ENCODE assay signal across 9 cellular contexts in the genomic region with DNA sequence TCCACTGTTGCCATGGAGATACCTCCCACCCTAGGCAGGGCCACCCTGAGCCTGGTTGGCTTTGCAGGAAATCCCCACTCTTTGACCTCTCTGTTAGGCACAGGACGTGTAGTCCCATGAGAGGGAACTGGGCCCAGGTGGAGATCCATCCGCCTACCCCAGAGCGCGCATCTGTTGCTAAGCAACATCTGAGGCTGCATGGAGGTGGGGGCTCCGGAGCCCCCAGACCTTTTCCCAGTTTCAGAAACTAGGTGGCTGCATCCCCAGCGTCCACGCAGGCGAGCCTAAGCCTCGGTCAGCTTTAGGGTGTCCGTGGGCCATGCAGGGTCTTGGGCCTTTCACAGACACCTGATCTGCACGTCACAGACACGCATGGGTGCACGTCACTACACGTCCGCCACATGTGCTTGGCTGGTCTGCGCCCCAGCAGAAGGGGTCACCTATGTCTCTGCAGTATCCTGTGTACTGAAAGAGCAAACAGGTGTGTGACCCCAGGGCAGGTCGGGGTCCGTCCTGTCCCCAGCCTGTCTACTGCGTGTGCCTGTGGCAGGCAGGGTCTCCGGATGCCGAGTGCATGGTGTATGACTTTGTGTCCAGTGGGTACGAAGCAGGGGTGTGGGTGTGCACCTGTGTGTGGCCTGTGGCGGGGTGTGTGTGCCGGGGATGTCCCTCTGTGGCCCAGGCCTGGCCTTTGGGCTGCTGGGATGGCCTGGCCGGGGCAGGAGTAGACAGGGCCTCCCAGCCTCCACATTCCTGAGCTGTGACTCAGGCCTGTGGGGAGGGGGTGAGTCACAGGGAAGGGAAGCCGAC. TPM values are rescaled to one million over a fixed set of nuclear protein-coding genes. Genes with fewer than 3 reads are reported as not detected.
DNase-seq lines count a peak whose midpoint lies in the region; ATAC-seq, FAIRE-seq and TF ChIP-seq lines count a peak whose summit lies in the region.
"Had no signal": no experiment of that assay in that cellular context is flagged by ENCODE, and none has a peak within 500 bp of the region (broad histone marks: within the 10 kb centered on the region; RNA-seq: fewer than 3 reads in every experiment).

No MANE protein-coding gene starts in this region.

- H3K36me3 ChIP-seq in BLaER1 = no peaks in the 10 kb centered on the region
- peaks cover 3% of the 10 kb centered on the region; the same call in 1 of the 3 replicates for H3K36me3 ChIP-seq in K562 (ENCODE audit: control insufficient read depth, insufficient read depth, low read length)
- no peaks in the 10 kb centered on the region for H3K36me3 ChIP-seq in subcutaneous abdominal adipose tissue (ENCODE audit: control insufficient read depth in 5 of 5, insufficient read depth in 5 of 5, low read length in 5 of 5)

- H3K9me3 Mint-ChIP-seq in activated T-helper 2 cell treated with anti-CD3 and anti-CD28 coated beads, Interferon-gamma antibody, Interleukin-2, Interleukin-4, amounts not matched to agents 10 μg/mL and 5 μg/mL and 100 μg/mL, durations not matched to agents 14 hours and 24 hours and 36 hours = no peaks in the 10 kb centered on the region

- TF ChIP-seq EP300 in K562 (IDR thresholded peaks at IDR 0.05; ENCODE audit: low read length) = 0 out of 2 replicates have a peak, but pooled peaks have one; percentile 17

- DNase-seq in HuH-7.5 (ENCODE audit: low spot score) (peak; percentile 94), K562 (ENCODE audit: extremely low read depth in 1 of 4, low spot score in 3 of 4) (peak in 3 of 4 experiments; percentile 50 to 78 (median 62)), kidney glomerular epithelial cell (lab: John Stamatoyannopoulos, UW) (peak; percentile 37), KG1 (lab: John Stamatoyannopoulos, UW) (no peak), Ammon's horn (ENCODE audit: low spot score) (no peak)
- no peak for DNase-seq in activated T-helper 2 cell treated with anti-CD3 and anti-CD28 coated beads, Interferon-gamma antibody, Interleukin-2, Interleukin-4, amounts not matched to agents 10 μg/mL and 5 μg/mL and 100 μg/mL, durations not matched to agents 14 hours and 24 hours and 36 hours (ENCODE audit: low spot score)

- no peak overlapping the region for H3K4me3 Mint-ChIP-seq in activated T-helper 2 cell treated with anti-CD3 and anti-CD28 coated beads, Interferon-gamma antibody, Interleukin-2, Interleukin-4, amounts not matched to agents 10 μg/mL and 5 μg/mL and 100 μg/mL, durations not matched to agents 14 hours and 24 hours and 36 hours (ENCODE audit: low read depth)

- no peaks in the 10 kb centered on the region for H3K9me1 ChIP-seq in K562 (ENCODE audit: control insufficient read depth, insufficient read depth, low read length)

- H2AFZ ChIP-seq in K562 (ENCODE audit: low read depth, low read length) = no peak overlapping the region

- no peaks in the 10 kb centered on the region for H3K27me3 ChIP-seq in BLaER1
- no peaks in the 10 kb centered on the region for H3K27me3 ChIP-seq in K562 (ENCODE audit: control insufficient read depth in 2 of 2, insufficient read depth in 2 of 2, low read length in 2 of 2)
- H3K27me3 ChIP-seq in subcutaneous abdominal adipose tissue (ENCODE audit: control insufficient read depth in 5 of 5, insufficient read depth in 4 of 5, low read length in 5 of 5) = no peaks in the 10 kb centered on the region

- BruUV-seq in K562 (replicated peaks; lab: Mats Ljungman, UMichigan) = no TSS peak

- H3K4me2 ChIP-seq in BLaER1 (peak overlapping the region; percentile 100), K562 (ENCODE audit: insufficient read depth, low read length) (peak overlapping the region; percentile 37; the same call in 1 of the 2 replicates)

- H3K27ac Mint-ChIP-seq in activated T-helper 2 cell treated with anti-CD3 and anti-CD28 coated beads, Interferon-gamma antibody, Interleukin-2, Interleukin-4, amounts not matched to agents 10 μg/mL and 5 μg/mL and 100 μg/mL, durations not matched to agents 14 hours and 24 hours and 36 hours = no peak overlapping the region

- no peak for ATAC-seq in K562

- peaks cover 22% of the 10 kb centered on the region for H3K79me2 ChIP-seq in K562 (ENCODE audit: control insufficient read depth, insufficient read depth, low read length)

- FAIRE-seq in K562 (lab: Jason Lieb, UNC) = peak; percentile 60

- no peaks in the 10 kb centered on the region for H3K27me3 Mint-ChIP-seq in activated T-helper 2 cell treated with anti-CD3 and anti-CD28 coated beads, Interferon-gamma antibody, Interleukin-2, Interleukin-4, amounts not matched to agents 10 μg/mL and 5 μg/mL and 100 μg/mL, durations not matched to agents 14 hours and 24 hours and 36 hours (ENCODE audit: low read depth)

- in situ Hi-C loops in K562 (cut with MboI) = no loop called here

- H3K4me3 ChIP-seq in BLaER1 = peak overlapping the region; percentile 9; the same call in 1 of the 2 replicates
- H3K4me3 ChIP-seq in K562 = no peak overlapping the region
- no peak overlapping the region for H3K4me3 ChIP-seq in subcutaneous abdominal adipose tissue (ENCODE audit: low read depth in 1 of 5, low read length in 5 of 5)

- POLR2A ChIA-PET in K562 (lab: Yijun Ruan, JAX) = interaction anchor here (0.6 to 2.3 kb wide), 5 partner anchors 9 to 267 kb away, joined by 3 to 11 read pairs (median 3); no protein-coding TSS in a partner anchor

- H3K9ac ChIP-seq in BLaER1 (0 out of 2 replicates have a peak overlapping the region, but pooled peaks have one; percentile 15), K562 (ENCODE audit: insufficient read depth in 1 of 2, low read depth in 2 of 2, low read length in 2 of 2) (peak overlapping the region in 1 of 2 experiments; percentile 83; a peak in 2 of 4 replicates), subcutaneous abdominal adipose tissue (ENCODE audit: low read length in 5 of 5) (peak overlapping the region in 1 of 5 donors; percentile 2)

- intact Hi-C loops in K562 (cut with micrococcal nuclease) = no loop called here
- intact Hi-C loops in activated T-helper 2 cell treated with anti-CD3 and anti-CD28 coated beads, Interferon-gamma antibody, Interleukin-2, Interleukin-4, amounts not matched to agents 10 μg/mL and 5 μg/mL and 100 μg/mL, durations not matched to agents 14 hours and 24 hours and 36 hours (cut with micrococcal nuclease) = no loop called here

- WGBS in K562 (ENCODE audit: insufficient coverage, low coverage, missing lambda C conversion rate) = 70% methylated on average over 25 of the region's 26 CpGs

- no peak for TF ChIP-seq POLR2A in K562 (conservative IDR thresholded peaks at IDR 0.05)

- H3K27ac ChIP-seq in BLaER1 (no peak overlapping the region), K562 (ENCODE audit: extremely low read depth, low read depth, low read length) (no peak overlapping the region), subcutaneous abdominal adipose tissue (ENCODE audit: low read depth, low read length) (peak overlapping the region; percentile 79)

- peaks cover 3% of the 10 kb centered on the region for H3K36me3 Mint-ChIP-seq in activated T-helper 2 cell treated with anti-CD3 and anti-CD28 coated beads, Interferon-gamma antibody, Interleukin-2, Interleukin-4, amounts not matched to agents 10 μg/mL and 5 μg/mL and 100 μg/mL, durations not matched to agents 14 hours and 24 hours and 36 hours (ENCODE audit: low read depth)

- peaks cover 87% of the 10 kb centered on the region for H3K4me1 ChIP-seq in BLaER1
- H3K4me1 ChIP-seq in K562 (replicated peaks in 1 of 2; ENCODE audit: control insufficient read depth in 2 of 2, insufficient read depth in 2 of 2, low read length in 2 of 2) = peaks cover 56 to 95% of the 10 kb centered on the region in 2 experiments
- peaks cover 17 to 73% (median 67%) of the 10 kb centered on the region in 5 donors for H3K4me1 ChIP-seq in subcutaneous abdominal adipose tissue (ENCODE audit: control insufficient read depth in 5 of 5, insufficient read depth in 5 of 5, low read length in 5 of 5)

- H3K9me3 ChIP-seq in BLaER1 (no peaks in the 10 kb centered on the region), K562 (replicated peaks; ENCODE audit: control insufficient read depth, insufficient read depth, low read depth, low read length) (no peaks in the 10 kb centered on the region), subcutaneous abdominal adipose tissue (ENCODE audit: control insufficient read depth in 5 of 5, low read length in 5 of 5) (no peaks in the 10 kb centered on the region)

- H4K20me1 ChIP-seq in BLaER1 (peaks cover 43% of the 10 kb centered on the region), K562 (replicated peaks; ENCODE audit: control insufficient read depth, insufficient read depth, low read length) (peaks cover 5% of the 10 kb centered on the region)

- no peak for TF ChIP-seq CTCF in K562 (IDR thresholded peaks at IDR 0.05 in 2 of 3, conservative IDR thresholded peaks at IDR 0.05 in 1 of 3; ENCODE audit: insufficient read depth in 2 of 3, low read depth in 1 of 3, low read length in 3 of 3)

- CTCF ChIA-PET in K562 (lab: Yijun Ruan, JAX; ENCODE audit: low intra/inter-chr PET ratio) = no interaction called here

- H3K4me1 Mint-ChIP-seq in activated T-helper 2 cell treated with anti-CD3 and anti-CD28 coated beads, Interferon-gamma antibody, Interleukin-2, Interleukin-4, amounts not matched to agents 10 μg/mL and 5 μg/mL and 100 μg/mL, durations not matched to agents 14 hours and 24 hours and 36 hours (ENCODE audit: low read depth) = peaks cover 35% of the 10 kb centered on the region

- no peak for TF ChIP-seq RAD21 in K562 (CRISPR knock-in tag; conservative IDR thresholded peaks at IDR 0.05 in 1 of 2, IDR thresholded peaks at IDR 0.05 in 1 of 2)

RNA-seq across cellular contexts. Expression of gene CIRBP, which starts 4.1 kb away (rescaled TPM):
- total RNA-seq in K562 (2011; cell fraction: chromatin; rRNA removed; ENCODE audit: low replicate concordance) = 283 and 504 TPM in 2 replicates
- total RNA-seq in K562 (2011; cell fraction: nucleolus; rRNA removed) = 457 and 483 TPM in 2 replicates
- total RNA-seq in K562 (2011; cell fraction: nucleoplasm; rRNA removed) = 431 and 450 TPM in 2 replicates
- total RNA-seq in K562 (2014; rRNA removed) (168 and 249 TPM in 2 replicates), K562 (2014; rRNA removed; fragmentation: Illumina TruSeq; extraction: Trizol) (189 and 200 TPM in 2 replicates), K562 (2015; rRNA removed; fragmentation: Illumina TruSeq; extraction: Trizol) (176 and 206 TPM in 2 replicates), K562 (2021) (181 and 222 TPM in 2 replicates)
- polyA plus RNA-seq in K562 (2011; rRNA removed) (124 and 166 TPM in 2 replicates), K562 (2014; fragmentation: Illumina TruSeq; extraction: Trizol) (222 and 345 TPM in 2 replicates), K562 (2014; fragmentation: Nextera tagmentation; extraction: Ambion mirVana) (10 to 100 TPM; 20.5 to 21.4 TPM), K562 (2014; rRNA removed) (306 and 327 TPM in 2 replicates)
- 92.3 and 201 TPM in 2 replicates for polyA plus RNA-seq in K562 (2011; cell fraction: cytosol; rRNA removed)
- 882 and 1,025 TPM in 2 replicates for polyA plus RNA-seq in K562 (2011; cell fraction: nucleus; rRNA removed)
- polyA plus RNA-seq in K562 (2012) = 288 and 291 TPM in 2 replicates
- polyA minus RNA-seq in K562 (2011; rRNA and poly(A)+ RNA removed) = 46.9 and 50.4 TPM in 2 replicates
- polyA minus RNA-seq in K562 (2011; cell fraction: cytosol; rRNA and poly(A)+ RNA removed) = 50.4 and 50.8 TPM in 2 replicates
- polyA minus RNA-seq in K562 (2011; cell fraction: nucleus; rRNA and poly(A)+ RNA removed) = 117 and 135 TPM in 2 replicates
- total RNA-seq in activated T-helper 2 cell treated with anti-CD3 and anti-CD28 coated beads, Interferon-gamma antibody, Interleukin-2, Interleukin-4, amounts not matched to agents 10 μg/mL and 5 μg/mL and 100 μg/mL, durations not matched to agents 14 hours and 24 hours and 36 hours = 214 and 226 TPM in 2 replicates

RNA-seq across cellular contexts. Expression of gene FAM174C, which starts 10.3 kb away (rescaled TPM):
- total RNA-seq in K562 (2011; cell fraction: chromatin; rRNA removed; ENCODE audit: low replicate concordance) = 6.3 and 26.6 TPM in 2 replicates
- total RNA-seq in K562 (2011; cell fraction: nucleolus; rRNA removed) = 40.9 and 47.0 TPM in 2 replicates
- total RNA-seq in K562 (2011; cell fraction: nucleoplasm; rRNA removed) = 20.7 and 26.9 TPM in 2 replicates
- total RNA-seq in K562 (2014; rRNA removed) (72.2 and 108 TPM in 2 replicates), K562 (2014; rRNA removed; fragmentation: Illumina TruSeq; extraction: Trizol) (1.3 and 2.8 TPM in 2 replicates), K562 (2015; rRNA removed; fragmentation: Illumina TruSeq; extraction: Trizol) (40.3 and 42.6 TPM in 2 replicates), K562 (2021) (81.9 and 85.0 TPM in 2 replicates)
- polyA plus RNA-seq in K562 (2011; rRNA removed) (20.3 and 30.4 TPM in 2 replicates), K562 (2014; fragmentation: Illumina TruSeq; extraction: Trizol) (11.7 and 56.4 TPM in 2 replicates), K562 (2014; fragmentation: Nextera tagmentation; extraction: Ambion mirVana) (1 to 10 TPM in 1 of 2 experiments, under 1 TPM in 1; 0.66 to 2.7 TPM), K562 (2014; rRNA removed) (89.6 and 119 TPM in 2 replicates)
- polyA plus RNA-seq in K562 (2011; cell fraction: cytosol; rRNA removed) = 58.0 and 177 TPM in 2 replicates
- 28.1 and 53.8 TPM in 2 replicates for polyA plus RNA-seq in K562 (2011; cell fraction: nucleus; rRNA removed)
- 65.9 and 75.4 TPM in 2 replicates for polyA plus RNA-seq in K562 (2012)
- 4.8 and 6.1 TPM in 2 replicates for polyA minus RNA-seq in K562 (2011; rRNA and poly(A)+ RNA removed)
- polyA minus RNA-seq in K562 (2011; cell fraction: cytosol; rRNA and poly(A)+ RNA removed) = 19.6 and 23.7 TPM in 2 replicates
- polyA minus RNA-seq in K562 (2011; cell fraction: nucleus; rRNA and poly(A)+ RNA removed) = 12.0 and 12.8 TPM in 2 replicates
- 91.7 and 99.4 TPM in 2 replicates for total RNA-seq in activated T-helper 2 cell treated with anti-CD3 and anti-CD28 coated beads, Interferon-gamma antibody, Interleukin-2, Interleukin-4, amounts not matched to agents 10 μg/mL and 5 μg/mL and 100 μg/mL, durations not matched to agents 14 hours and 24 hours and 36 hours

RNA-seq across cellular contexts. Expression of gene MIDN, which starts 16.6 kb away (rescaled TPM):
- 30.7 and 106 TPM in 2 replicates for total RNA-seq in K562 (2011; cell fraction: chromatin; rRNA removed; ENCODE audit: low replicate concordance)
- 81.7 and 90.7 TPM in 2 replicates for total RNA-seq in K562 (2011; cell fraction: nucleolus; rRNA removed)
- 55.1 and 88.1 TPM in 2 replicates for total RNA-seq in K562 (2011; cell fraction: nucleoplasm; rRNA removed)
- total RNA-seq in K562 (2014; rRNA removed) (13.5 and 20.8 TPM in 2 replicates), K562 (2014; rRNA removed; fragmentation: Illumina TruSeq; extraction: Trizol) (3.9 and 4.8 TPM in 2 replicates), K562 (2015; rRNA removed; fragmentation: Illumina TruSeq; extraction: Trizol) (10.1 and 11.0 TPM in 2 replicates), K562 (2021) (120 and 121 TPM in 2 replicates)
- polyA plus RNA-seq in K562 (2011; rRNA removed) (7.0 and 10.2 TPM in 2 replicates), K562 (2014; fragmentation: Illumina TruSeq; extraction: Trizol) (20.5 and 38.3 TPM in 2 replicates), K562 (2014; fragmentation: Nextera tagmentation; extraction: Ambion mirVana) (1 to 10 TPM in 1 of 2 experiments, under 1 TPM in 1; 0.17 to 1.5 TPM), K562 (2014; rRNA removed) (41.3 and 44.6 TPM in 2 replicates)
- polyA plus RNA-seq in K562 (2011; cell fraction: cytosol; rRNA removed) = 14.0 and 26.8 TPM in 2 replicates
- 44.8 and 87.0 TPM in 2 replicates for polyA plus RNA-seq in K562 (2011; cell fraction: nucleus; rRNA removed)
- 29.5 and 39.8 TPM in 2 replicates for polyA plus RNA-seq in K562 (2012)
- polyA minus RNA-seq in K562 (2011; rRNA and poly(A)+ RNA removed) = 2.7 and 3.0 TPM in 2 replicates
- 29.9 and 43.2 TPM in 2 replicates for polyA minus RNA-seq in K562 (2011; cell fraction: cytosol; rRNA and poly(A)+ RNA removed)
- polyA minus RNA-seq in K562 (2011; cell fraction: nucleus; rRNA and poly(A)+ RNA removed) = 28.0 and 34.2 TPM in 2 replicates
- total RNA-seq in activated T-helper 2 cell treated with anti-CD3 and anti-CD28 coated beads, Interferon-gamma antibody, Interleukin-2, Interleukin-4, amounts not matched to agents 10 μg/mL and 5 μg/mL and 100 μg/mL, durations not matched to agents 14 hours and 24 hours and 36 hours = 84.7 and 85.4 TPM in 2 replicates

RNA-seq across cellular contexts. Expression of gene EFNA2, which starts 20.7 kb away (rescaled TPM):
- total RNA-seq in K562 (2011; cell fraction: chromatin; rRNA removed; ENCODE audit: low replicate concordance) = not detected in 2 replicates
- total RNA-seq in K562 (2011; cell fraction: nucleolus; rRNA removed) = not detected in 2 replicates
- total RNA-seq in K562 (2011; cell fraction: nucleoplasm; rRNA removed) = not detected in 2 replicates
- total RNA-seq in K562 (2014; rRNA removed) (0.16 TPM in 1 of 2 replicates, not detected in the other), K562 (2014; rRNA removed; fragmentation: Illumina TruSeq; extraction: Trizol) (not detected in 2 replicates), K562 (2015; rRNA removed; fragmentation: Illumina TruSeq; extraction: Trizol) (not detected in 2 replicates), K562 (2021) (0.38 and 0.44 TPM in 2 replicates)
- polyA plus RNA-seq in K562 (2011; rRNA removed) (0.11 and 0.27 TPM in 2 replicates), K562 (2014; fragmentation: Illumina TruSeq; extraction: Trizol) (not detected in 2 replicates), K562 (2014; fragmentation: Nextera tagmentation; extraction: Ambion mirVana) (not detected), K562 (2014; rRNA removed) (0.12 and 0.15 TPM in 2 replicates)
- polyA plus RNA-seq in K562 (2011; cell fraction: cytosol; rRNA removed) = 0.34 and 0.88 TPM in 2 replicates
- 0.24 and 0.25 TPM in 2 replicates for polyA plus RNA-seq in K562 (2011; cell fraction: nucleus; rRNA removed)
- not detected in 2 replicates for polyA plus RNA-seq in K562 (2012)
- polyA minus RNA-seq in K562 (2011; rRNA and poly(A)+ RNA removed) = not detected in 2 replicates
- not detected in 2 replicates for polyA minus RNA-seq in K562 (2011; cell fraction: cytosol; rRNA and poly(A)+ RNA removed)
- not detected in 2 replicates for polyA minus RNA-seq in K562 (2011; cell fraction: nucleus; rRNA and poly(A)+ RNA removed)
- not detected in 2 replicates for total RNA-seq in activated T-helper 2 cell treated with anti-CD3 and anti-CD28 coated beads, Interferon-gamma antibody, Interleukin-2, Interleukin-4, amounts not matched to agents 10 μg/mL and 5 μg/mL and 100 μg/mL, durations not matched to agents 14 hours and 24 hours and 36 hours
- total RNA-seq: lower leg skin had no signal

RNA-seq across cellular contexts. Expression of gene ATP5F1D, which starts 23.5 kb away (rescaled TPM):
- total RNA-seq in K562 (2011; cell fraction: chromatin; rRNA removed; ENCODE audit: low replicate concordance) = 42.1 and 110 TPM in 2 replicates
- 116 and 129 TPM in 2 replicates for total RNA-seq in K562 (2011; cell fraction: nucleolus; rRNA removed)
- total RNA-seq in K562 (2011; cell fraction: nucleoplasm; rRNA removed) = 74.0 and 85.6 TPM in 2 replicates
- total RNA-seq in K562 (2014; rRNA removed) (135 and 145 TPM in 2 replicates), K562 (2014; rRNA removed; fragmentation: Illumina TruSeq; extraction: Trizol) (3.9 and 4.6 TPM in 2 replicates), K562 (2015; rRNA removed; fragmentation: Illumina TruSeq; extraction: Trizol) (65.2 and 73.0 TPM in 2 replicates), K562 (2021) (409 and 434 TPM in 2 replicates)
- polyA plus RNA-seq in K562 (2011; rRNA removed) (36.8 and 58.7 TPM in 2 replicates), K562 (2014; fragmentation: Illumina TruSeq; extraction: Trizol) (18.7 and 106 TPM in 2 replicates), K562 (2014; fragmentation: Nextera tagmentation; extraction: Ambion mirVana) (10 to 100 TPM in 1 of 2 experiments, 1 to 10 TPM in 1; 9.7 to 23.3 TPM), K562 (2014; rRNA removed) (233 and 236 TPM in 2 replicates)
- polyA plus RNA-seq in K562 (2011; cell fraction: cytosol; rRNA removed) = 119 and 471 TPM in 2 replicates
- polyA plus RNA-seq in K562 (2011; cell fraction: nucleus; rRNA removed) = 90.5 and 137 TPM in 2 replicates
- polyA plus RNA-seq in K562 (2012) = 278 and 318 TPM in 2 replicates
- polyA minus RNA-seq in K562 (2011; rRNA and poly(A)+ RNA removed) = 16.5 and 29.9 TPM in 2 replicates
- polyA minus RNA-seq in K562 (2011; cell fraction: cytosol; rRNA and poly(A)+ RNA removed) = 115 and 175 TPM in 2 replicates
- polyA minus RNA-seq in K562 (2011; cell fraction: nucleus; rRNA and poly(A)+ RNA removed) = 28.8 and 35.8 TPM in 2 replicates
- total RNA-seq in activated T-helper 2 cell treated with anti-CD3 and anti-CD28 coated beads, Interferon-gamma antibody, Interleukin-2, Interleukin-4, amounts not matched to agents 10 μg/mL and 5 μg/mL and 100 μg/mL, durations not matched to agents 14 hours and 24 hours and 36 hours = 233 and 240 TPM in 2 replicates

Comparison
In these comparisons a context has a peak if more than half of its experiments do, and no peak if none do; other contexts are left out.
1. DNase-seq: peak in HuH-7.5 (single experiment), K562 (3 of 4) and kidney glomerular epithelial cell (single experiment); none in activated T-helper 2 cell treated with anti-CD3 and anti-CD28 coated beads, Interferon-gamma antibody, Interleukin-2, Interleukin-4, amounts not matched to agents 10 μg/mL and 5 μg/mL and 100 μg/mL, durations not matched to agents 14 hours and 24 hours and 36 hours (single experiment), KG1 (single experiment) and Ammon's horn (single experiment).